ENCODE assay signal across 15 cellular contexts in the genomic region with DNA sequence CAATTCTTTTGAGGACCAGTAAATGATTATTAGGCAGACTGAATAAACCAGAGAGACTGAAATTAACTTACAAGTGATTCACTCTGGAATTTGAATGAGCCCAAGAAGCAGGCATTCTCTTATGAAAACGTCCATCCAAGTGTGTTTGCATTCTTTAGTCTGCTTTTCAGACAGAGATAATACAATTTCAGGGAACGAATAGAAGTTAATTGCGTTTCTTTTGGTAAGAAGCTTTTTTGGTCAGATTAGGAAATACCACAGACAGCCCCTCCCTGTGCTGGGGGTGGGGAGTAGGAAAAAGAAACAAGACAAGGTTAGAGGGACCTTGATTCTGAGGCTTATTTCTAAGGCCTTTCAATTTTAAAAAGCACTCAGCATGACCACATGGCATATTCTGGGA.
DNase-seq lines count a peak whose midpoint lies in the region; ATAC-seq lines count a peak whose summit lies in the region.
"Had no signal": no experiment of that assay in that cellular context is flagged by ENCODE, and none has a peak within 500 bp of the region (broad histone marks: within the 10 kb centered on the region; RNA-seq: fewer than 3 reads in every experiment).

No MANE protein-coding gene starts in this region.

- no peaks in the 10 kb centered on the region for H3K27me3 ChIP-seq in HAP-1 (ENCODE audit: low read depth)
- H3K27me3 ChIP-seq: thyroid gland had no signal

- peaks cover 22% of the 10 kb centered on the region for H3K4me1 ChIP-seq in HAP-1
- H3K4me1 ChIP-seq: thyroid gland had no signal

- DNase-seq in A172 (ENCODE audit: low spot score) (peak; percentile 5), HAP-1 (ENCODE audit: low spot score in 2 of 2) (peak; percentile 84 to 94), amniotic epithelial cell (ENCODE audit: low read depth) (peak; percentile 37), iris pigment epithelial cell (ENCODE audit: low read depth) (peak; percentile 2), NCI-H510A (lab: John Stamatoyannopoulos, UW) (no peak), C1 segment of cervical spinal cord (lab: John Stamatoyannopoulos, UW) (no peak), substantia nigra (lab: John Stamatoyannopoulos, UW) (no peak)
- DNase-seq: activated T-cell treated with anti-CD3 and anti-CD28 coated beads, Interleukin-2, amount 50 U/mL, for 48 hours; GF-D8; NCI-H2081; SHP77; stimulated activated CD4-positive, alpha-beta T cell treated with anti-CD3 and anti-CD28 coated beads, Interleukin-2, amount 100 ng/mL, for 24 hours; T1000; thyroid gland had no signal

- ATAC-seq in activated CD4-positive, CD25-positive, alpha-beta regulatory T cell treated with anti-CD3 and anti-CD28 coated beads, Interleukin-2, amount 50 U/mL, for 24 hours: no peak

- H3K36me3 ChIP-seq in HAP-1 (replicated peaks): no peaks in the 10 kb centered on the region
- H3K36me3 ChIP-seq: thyroid gland had no signal

- H3K4me3 ChIP-seq in HAP-1: no peak overlapping the region
- H3K4me3 ChIP-seq: thyroid gland had no signal

- in situ Hi-C loops in HAP-1 (cut with MboI; ENCODE audit: low sequenced_read_pairs): no loop called here

- no peak overlapping the region for H3K27ac ChIP-seq in substantia nigra (ENCODE audit: low read depth, low read length, poor library complexity, severe bottlenecking)
- H3K27ac ChIP-seq: thyroid gland had no signal

- no peaks in the 10 kb centered on the region for H3K9me3 ChIP-seq in HAP-1
- H3K9me3 ChIP-seq: thyroid gland had no signal

Comparison
In these comparisons a context has a peak if more than half of its experiments do, and no peak if none do; other contexts are left out.
1. DNase-seq: peak in A172 (single experiment), HAP-1 (2 of 2), amniotic epithelial cell (single experiment) and iris pigment epithelial cell (single experiment); none in NCI-H510A (single experiment), C1 segment of cervical spinal cord (0 of 14) and substantia nigra (0 of 49).